Comparison of ENCODE assay signal across 23 cellular contexts in the genomic region with DNA sequence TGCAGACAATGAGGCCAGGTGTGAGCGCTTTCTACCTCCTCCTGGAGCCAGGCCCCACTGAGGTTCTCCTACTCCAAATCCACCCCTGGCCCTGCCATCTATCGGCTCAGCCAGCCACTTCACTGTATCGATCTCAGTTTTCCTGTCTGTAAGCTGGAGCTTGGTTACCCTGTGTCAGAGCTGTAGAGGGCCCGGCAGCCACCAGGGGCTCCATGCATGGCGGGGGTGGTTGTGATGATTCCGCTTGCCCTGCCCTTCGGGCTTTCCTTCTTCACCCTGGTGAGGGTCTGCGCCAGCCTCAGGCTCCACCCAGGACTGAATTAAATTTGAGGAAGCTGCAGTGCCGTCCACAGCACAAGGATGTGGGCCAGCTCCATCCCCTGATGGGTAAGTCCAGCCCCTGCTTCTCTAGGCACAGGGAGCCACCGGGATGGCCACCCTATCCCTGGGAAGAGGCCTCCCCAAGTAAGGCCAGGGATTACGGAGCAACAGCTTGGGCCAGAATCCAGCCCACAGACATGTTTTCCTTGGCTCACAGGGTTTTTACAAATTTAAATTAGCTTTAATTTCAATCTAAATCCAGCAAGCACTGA.
DNase-seq lines count a peak whose midpoint lies in the region; ATAC-seq, FAIRE-seq and TF ChIP-seq lines count a peak whose summit lies in the region.
"Had no signal": no experiment of that assay in that cellular context is flagged by ENCODE, and none has a peak within 500 bp of the region (broad histone marks: within the 10 kb centered on the region; RNA-seq: fewer than 3 reads in every experiment).

No MANE protein-coding gene starts in this region.

- peaks cover 6% of the 10 kb centered on the region; the same call in 1 of the 2 replicates for H3K23me2 ChIP-seq in H1 (ENCODE audit: low read depth, low read length)

- H3K36me3 Mint-ChIP-seq in activated naive CD4-positive, alpha-beta T cell treated with anti-CD3 and anti-CD28 coated beads, Interleukin-2, amount 50 U/mL, for 24 hours, result peaks cover 2% of the 10 kb centered on the region
- H3K36me3 Mint-ChIP-seq in WTC11, result no peaks in the 10 kb centered on the region

- no peak overlapping the region for H2BK20ac ChIP-seq in H1 (ENCODE audit: low read length)

- WGBS in H1 (ENCODE audit: extremely low coverage in 1 of 2, insufficient coverage in 1 of 2, insufficient read length in 1 of 2, insufficient replicate concordance in 2 of 2, low coverage in 1 of 2, low lambda C conversion rate in 2 of 2, missing lambda C conversion rate in 1 of 2), 2 experiments, result 92% methylated on average over 11 of the region's 11 CpGs; no CpG with 5 or more reads in 1 of the 2 experiments

- H2BK120ac ChIP-seq in H1 (replicated peaks; ENCODE audit: low read depth, low read length), result no peak overlapping the region

- H3K79me2 ChIP-seq in H1 (ENCODE audit: control insufficient read depth in 1 of 2, insufficient read depth in 2 of 2, low read length in 2 of 2), result no peaks in the 10 kb centered on the region
- peaks cover 10% of the 10 kb centered on the region for H3K79me2 ChIP-seq in osteoblast (ENCODE audit: insufficient read depth, low read length)

- H4K20me1 ChIP-seq in H1 (replicated peaks in 1 of 2; ENCODE audit: control insufficient read depth in 1 of 2, insufficient read depth in 2 of 2, low read length in 2 of 2) (peaks cover 0 to 6% of the 10 kb centered on the region in 2 experiments), osteoblast (ENCODE audit: insufficient read depth, low read length) (peaks cover 13% of the 10 kb centered on the region)

- no peak overlapping the region for H2AK5ac ChIP-seq in H1 (ENCODE audit: low read depth, low read length)

- H3K9ac ChIP-seq in H1 (replicated peaks in 1 of 4; ENCODE audit: extremely low read depth in 1 of 4, low read depth in 3 of 4, low read length in 3 of 4), result 0 out of 7 replicates have a peak overlapping the region, but pooled peaks of 1 of the 4 experiments have one; percentile 18
- H3K9ac ChIP-seq: parathyroid adenoma had no signal

- H3K14ac ChIP-seq in H1 (ENCODE audit: insufficient read length), result no peak overlapping the region

- no peak overlapping the region for H3K56ac ChIP-seq in H1 (replicated peaks; ENCODE audit: insufficient read length, low read depth, low read length)

- FAIRE-seq in H1 (lab: Jason Lieb, UNC), result no peak
- FAIRE-seq: frontal cortex, kidney had no signal

- H2AFZ ChIP-seq in H1 (ENCODE audit: low read length), result no peak overlapping the region
- no peak overlapping the region for H2AFZ ChIP-seq in osteoblast (ENCODE audit: low read length)
- H2AFZ ChIP-seq: parathyroid adenoma had no signal

- DNase-seq in activated naive CD4-positive, alpha-beta T cell treated with Interleukin-2 at 50 U/mL for 16 hours, result no peak
- no peak for DNase-seq in WTC11 (ENCODE audit: low spot score)
- no peak for DNase-seq in H1 (ENCODE audit: low read depth in 1 of 2, low spot score in 2 of 2)
- DNase-seq in osteoblast (ENCODE audit: insufficient read length, low spot score, missing footprints), result peak; percentile 73
- no peak for DNase-seq in GM13976 (ENCODE audit: low spot score)
- DNase-seq in CD1c-positive myeloid dendritic cell (ENCODE audit: extremely low spot score), result no peak
- no peak for DNase-seq in 8988T
- DNase-seq: ACHN; activated CD4-positive, alpha-beta T cell treated with anti-CD3 and anti-CD28 coated beads, Interleukin-2, amount 10 ng/mL, durations not matched to agents 24 days and 14 days; C1 segment of cervical spinal cord; DMS 273 treated with DMSO at 0.1 percent for 48 hours; erythroblast; kidney; mammary epithelial cell; MG63; NCI-H1436; NCI-H524 treated with DMSO at 0.1 percent for 48 hours; SHP77 had no signal

- no peak overlapping the region for H4K8ac ChIP-seq in H1 (ENCODE audit: extremely low read depth, insufficient read depth, low read length)

- no peak overlapping the region for H2BK5ac ChIP-seq in H1 (ENCODE audit: low read depth, low read length)

- CTCF ChIA-PET in WTC11 (lab: Charles Lee) (interaction anchor here (0.6 to 2.6 kb wide), 16 partner anchors 9 to 239 kb away, joined by 3 to 10 read pairs (median 4); a partner anchor contains a TSS), H1 (lab: Charles Lee; ENCODE audit: partially characterized antibody) (interaction anchor here (0.6 to 8.8 kb wide), 17 partner anchors 9 to 282 kb away, joined by 3 to 64 read pairs (median 3); no protein-coding TSS in a partner anchor)

- no peak overlapping the region for H3K4ac ChIP-seq in H1 (replicated peaks; ENCODE audit: insufficient read length, low read depth, low read length)

- H3K27ac ChIP-seq in H1 (ENCODE audit: low read depth, low read length) (no peak overlapping the region), osteoblast (ENCODE audit: low read depth, low read length) (peak overlapping the region; percentile 49)
- H3K27ac ChIP-seq: parathyroid adenoma had no signal

- no peak overlapping the region for H4K91ac ChIP-seq in H1 (replicated peaks; ENCODE audit: insufficient read length, low read length)

- no peaks in the 10 kb centered on the region for H3K79me1 ChIP-seq in H1 (ENCODE audit: low read depth, low read length)

- no peak overlapping the region for H4K5ac ChIP-seq in H1 (ENCODE audit: insufficient read length, low read depth, low read length)

- H3K4me1 Mint-ChIP-seq in activated naive CD4-positive, alpha-beta T cell treated with anti-CD3 and anti-CD28 coated beads, Interleukin-2, amount 50 U/mL, for 24 hours, result peaks cover 11% of the 10 kb centered on the region
- peaks cover 3% of the 10 kb centered on the region for H3K4me1 Mint-ChIP-seq in WTC11

- POLR2A ChIA-PET in WTC11 (lab: Charles Lee), result no interaction called here
- POLR2A ChIA-PET in H1 (lab: Charles Lee; ENCODE audit: partially characterized antibody), result interaction anchor here (1.1 to 1.7 kb wide), 3 partner anchors 9 to 68 kb away, joined by 3 to 5 read pairs (median 3); no protein-coding TSS in a partner anchor

- H3K4me2 ChIP-seq in H1 (ENCODE audit: insufficient read depth in 1 of 2, low read depth in 2 of 2, low read length in 2 of 2) (no peak overlapping the region), osteoblast (ENCODE audit: insufficient read depth, low read length) (no peak overlapping the region)

- H3K9me3 Mint-ChIP-seq in activated naive CD4-positive, alpha-beta T cell treated with anti-CD3 and anti-CD28 coated beads, Interleukin-2, amount 50 U/mL, for 24 hours, result no peaks in the 10 kb centered on the region
- peaks cover 4% of the 10 kb centered on the region; the same call in 1 of the 2 replicates for H3K9me3 Mint-ChIP-seq in WTC11
- H3K9me3 Mint-ChIP-seq: activated CD4-positive, alpha-beta T cell treated with anti-CD3 and anti-CD28 coated beads, Interleukin-2, amount 10 ng/mL, durations not matched to agents 24 days and 14 days; stimulated activated memory B cell treated with anti-CD40 and anti-IgM and Interleukin-4, amounts not matched to agents 10 μg/mL and 1 μg/mL and 100 μg/mL, for 72 hours had no signal

- peak; percentile 83 for ATAC-seq in WTC11
- ATAC-seq: stimulated activated memory B cell treated with anti-CD40 and anti-IgM and Interleukin-4, amounts not matched to agents 10 μg/mL and 1 μg/mL and 100 μg/mL, for 72 hours had no signal

- peak overlapping the region; percentile 30 for H3K27ac Mint-ChIP-seq in activated naive CD4-positive, alpha-beta T cell treated with anti-CD3 and anti-CD28 coated beads, Interleukin-2, amount 50 U/mL, for 24 hours
- peak overlapping the region; percentile 60; the same call in 1 of the 2 replicates for H3K27ac Mint-ChIP-seq in WTC11
- H3K27ac Mint-ChIP-seq: activated CD4-positive, alpha-beta T cell treated with anti-CD3 and anti-CD28 coated beads, Interleukin-2, amount 10 ng/mL, durations not matched to agents 24 days and 14 days had no signal

- H3K18ac ChIP-seq in H1 (ENCODE audit: extremely low read depth, low read length), result no peak overlapping the region

- H3K27me3 ChIP-seq in H1 (replicated peaks in 1 of 4; ENCODE audit: control insufficient read depth in 3 of 4, extremely low read depth in 1 of 4, insufficient read depth in 3 of 4, low read length in 3 of 4), result no peaks in the 10 kb centered on the region
- H3K27me3 ChIP-seq in osteoblast (ENCODE audit: insufficient read depth, low read length), result no peaks in the 10 kb centered on the region
- H3K27me3 ChIP-seq: MG63 had no signal

- H3K4me1 ChIP-seq in H1 (replicated peaks in 1 of 4; ENCODE audit: control insufficient read depth in 3 of 4, insufficient read depth in 4 of 4, low read length in 3 of 4) (peaks cover 0 to 5% (median 3%) of the 10 kb centered on the region in 4 experiments; a peak in 2 of 7 replicates), osteoblast (ENCODE audit: insufficient read depth, low read length) (peaks cover 10% of the 10 kb centered on the region)
- H3K4me1 ChIP-seq: parathyroid adenoma had no signal

- no peak for TF ChIP-seq POLR2A in H1 (IDR thresholded peaks at IDR 0.05; ENCODE audit: control extremely low read depth in 1 of 2, low read depth in 2 of 2, low read length in 2 of 2)

- no peak overlapping the region for H3K4me3 Mint-ChIP-seq in activated naive CD4-positive, alpha-beta T cell treated with anti-CD3 and anti-CD28 coated beads, Interleukin-2, amount 50 U/mL, for 24 hours
- no peak overlapping the region for H3K4me3 Mint-ChIP-seq in WTC11
- H3K4me3 Mint-ChIP-seq: activated CD4-positive, alpha-beta T cell treated with anti-CD3 and anti-CD28 coated beads, Interleukin-2, amount 10 ng/mL, durations not matched to agents 24 days and 14 days; IgD-negative memory B cell; stimulated activated memory B cell treated with anti-CD40 and anti-IgM and Interleukin-4, amounts not matched to agents 10 μg/mL and 1 μg/mL and 100 μg/mL, for 72 hours had no signal

- no peak for TF ChIP-seq EP300 in H1 (IDR thresholded peaks at IDR 0.05; ENCODE audit: borderline replicate concordance in 1 of 2, low read depth in 2 of 2, low read length in 2 of 2)

- no peak overlapping the region for H2BK12ac ChIP-seq in H1 (ENCODE audit: low read depth, low read length)

- no peak overlapping the region; the same call in 1 of the 2 replicates for H2BK15ac ChIP-seq in H1 (ENCODE audit: low read length)

- H3K9me3 ChIP-seq in H1 (ENCODE audit: insufficient read depth in 2 of 2, low read depth in 1 of 2, low read length in 1 of 2) (no peaks in the 10 kb centered on the region), osteoblast (ENCODE audit: low read depth, low read length) (no peaks in the 10 kb centered on the region)
- H3K9me3 ChIP-seq: MG63 had no signal

- H3K4me3 ChIP-seq in H1 (ENCODE audit: extremely low read depth in 1 of 4, insufficient read depth in 2 of 4, low read depth in 3 of 4, low read length in 4 of 4) (no peak overlapping the region), osteoblast (ENCODE audit: insufficient read depth, low read length) (no peak overlapping the region)
- H3K4me3 ChIP-seq: MG63 had no signal

- no peak overlapping the region for H3K23ac ChIP-seq in H1 (ENCODE audit: insufficient read length)

- in situ Hi-C loops in GM13976 (cut with MboI; ENCODE audit: low sequenced_read_pairs, unreplicated experiment), result no loop called here

- H3K27me3 Mint-ChIP-seq in activated naive CD4-positive, alpha-beta T cell treated with anti-CD3 and anti-CD28 coated beads, Interleukin-2, amount 50 U/mL, for 24 hours, result no peaks in the 10 kb centered on the region
- H3K27me3 Mint-ChIP-seq in WTC11 (ENCODE audit: low read depth), result no peaks in the 10 kb centered on the region
- H3K27me3 Mint-ChIP-seq: activated CD4-positive, alpha-beta T cell treated with anti-CD3 and anti-CD28 coated beads, Interleukin-2, amount 10 ng/mL, durations not matched to agents 24 days and 14 days; IgD-negative memory B cell; stimulated activated memory B cell treated with anti-CD40 and anti-IgM and Interleukin-4, amounts not matched to agents 10 μg/mL and 1 μg/mL and 100 μg/mL, for 72 hours had no signal

- TF ChIP-seq RAD21 in H1 (IDR thresholded peaks at IDR 0.05 in 1 of 2, conservative IDR thresholded peaks at IDR 0.05 in 1 of 2; ENCODE audit: low read depth in 2 of 2, low read length in 2 of 2), result no peak; a peak in 1 of 4 replicates

- H3K36me3 ChIP-seq in H1 (ENCODE audit: control insufficient read depth in 2 of 4, insufficient read depth in 4 of 4, low read length in 3 of 4) (peaks cover 0 to 2% (median 0%) of the 10 kb centered on the region in 4 experiments; a peak in 1 of 8 replicates), osteoblast (ENCODE audit: insufficient read depth, low read length) (peaks cover 27% of the 10 kb centered on the region)
- H3K36me3 ChIP-seq: MG63 had no signal

- no peak for TF ChIP-seq CTCF in WTC11 (IDR thresholded peaks at IDR 0.05)
- TF ChIP-seq CTCF in H1 (IDR thresholded peaks at IDR 0.05; ENCODE audit: control extremely low read depth in 1 of 3, insufficient read depth in 1 of 3, low read depth in 1 of 3, low read length in 3 of 3), result peak in 2 of 3 experiments; percentile 30 to 49; a peak in 2 of 4 replicates
- TF ChIP-seq CTCF in osteoblast (IDR thresholded peaks at IDR 0.05; ENCODE audit: extremely low read depth, low read depth, low read length), result no peak
- TF ChIP-seq CTCF in GM13976 (IDR thresholded peaks at IDR 0.05; ENCODE audit: borderline replicate concordance, control extremely low read depth, extremely low read depth, insufficient read depth, missing control alignments), result no peak

Comparison
In these comparisons a context has a peak if more than half of its experiments do, and no peak if none do; other contexts are left out.
1. CTCF ChIP-seq: peak in H1 (2 of 3); none in WTC11 (single experiment), osteoblast (single experiment) and GM13976 (single experiment).